Comparison of ENCODE assay signal across 11 cellular contexts in the genomic region with DNA sequence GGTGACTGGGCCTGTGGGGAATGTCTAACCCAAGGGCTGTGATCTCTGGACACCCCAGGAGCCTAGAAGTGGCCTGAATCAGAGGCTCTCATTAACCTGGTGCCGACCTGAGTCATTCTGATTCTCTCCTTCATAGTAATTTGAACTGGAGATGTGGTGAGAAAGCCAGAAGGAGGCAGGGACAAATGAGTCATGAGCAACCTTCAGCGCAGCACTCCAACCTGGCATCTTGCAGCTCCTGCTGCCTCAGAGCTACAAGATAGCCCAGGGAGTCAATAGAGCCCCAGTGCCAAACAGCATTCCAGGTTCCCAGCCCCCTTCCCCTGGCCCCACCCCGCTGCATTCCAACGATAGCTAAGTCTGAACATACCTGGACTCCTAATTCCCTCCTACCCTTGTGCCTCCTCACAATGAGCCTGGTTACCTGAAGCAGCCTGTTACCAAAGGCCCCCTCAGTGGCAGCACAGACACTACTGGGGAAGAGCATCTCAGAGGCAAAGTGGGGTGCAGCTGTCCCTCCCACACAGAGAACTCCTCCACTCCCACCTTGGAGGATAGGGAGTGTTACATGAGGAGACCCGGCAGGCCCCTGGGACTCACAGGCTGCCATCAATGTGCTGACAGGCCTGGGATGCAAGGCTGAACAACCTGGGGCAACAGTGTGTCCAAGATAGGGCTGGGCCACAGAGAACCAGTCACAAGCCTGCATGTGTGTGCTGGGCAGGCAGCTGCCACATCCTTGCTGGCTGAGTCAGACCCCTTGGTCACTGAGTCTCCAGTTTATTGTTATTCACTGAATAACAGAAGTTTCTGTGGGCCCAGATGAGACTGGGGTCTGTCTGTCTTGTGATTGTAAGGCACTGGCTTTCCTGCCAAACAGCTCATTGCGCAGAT.
DNase-seq lines count a peak whose midpoint lies in the region; ATAC-seq and TF ChIP-seq lines count a peak whose summit lies in the region.
"Had no signal": no experiment of that assay in that cellular context is flagged by ENCODE, and none has a peak within 500 bp of the region (broad histone marks: within the 10 kb centered on the region; RNA-seq: fewer than 3 reads in every experiment).

No MANE protein-coding gene starts in this region.

- H3F3A ChIP-seq in SK-N-SH (replicated peaks; ENCODE audit: insufficient read depth), result peaks cover 22% of the 10 kb centered on the region

- H3K9me2 ChIP-seq in SK-N-SH, result no peaks in the 10 kb centered on the region

- no peaks in the 10 kb centered on the region; the same call in 1 of the 2 replicates for H3K27me3 ChIP-seq in SK-N-SH (ENCODE audit: insufficient read depth)
- H3K27me3 ChIP-seq in foreskin keratinocyte, result peaks cover 40% of the 10 kb centered on the region
- H3K27me3 ChIP-seq in skeletal muscle satellite cell (ENCODE audit: control insufficient read depth, insufficient read depth, low read length), result peaks cover 74% of the 10 kb centered on the region
- H3K27me3 ChIP-seq in esophagus squamous epithelium, result peaks cover 20 to 100% (median 31%) of the 10 kb centered on the region in 4 donors

- H3K9me3 Mint-ChIP-seq in activated T-cell treated with anti-CD3 and anti-CD28 coated beads, Interleukin-2, amount 50 U/mL, for 72 hours, result no peaks in the 10 kb centered on the region
- H3K9me3 Mint-ChIP-seq in activated T-cell treated with anti-CD3 and anti-CD28 coated beads, Interleukin-2, amount 50 U/mL, for 24 hours, result no peaks in the 10 kb centered on the region
- H3K9me3 Mint-ChIP-seq: activated naive CD4-positive, alpha-beta T cell treated with anti-CD3 and anti-CD28 coated beads, Interleukin-2, amount 10 ng/mL, durations not matched to agents 7 days and 5 days had no signal

- peak overlapping the region in 1 of 2 experiments; percentile 86; a peak in 2 of 4 replicates for H3K27ac ChIP-seq in SK-N-SH (ENCODE audit: low read depth in 2 of 2, low read length in 1 of 2)
- H3K27ac ChIP-seq in foreskin keratinocyte, result peak overlapping the region; percentile 23
- no peak overlapping the region for H3K27ac ChIP-seq in esophagus squamous epithelium

- peaks cover 9% of the 10 kb centered on the region for H3K4me1 Mint-ChIP-seq in activated T-cell treated with anti-CD3 and anti-CD28 coated beads, Interleukin-2, amount 50 U/mL, for 72 hours (ENCODE audit: low read depth)
- peaks cover 16% of the 10 kb centered on the region for H3K4me1 Mint-ChIP-seq in activated T-cell treated with anti-CD3 and anti-CD28 coated beads, Interleukin-2, amount 50 U/mL, for 24 hours (ENCODE audit: low read depth)

- H3K9me3 ChIP-seq in SK-N-SH (no peaks in the 10 kb centered on the region), skeletal muscle satellite cell (replicated peaks; ENCODE audit: low read length) (no peaks in the 10 kb centered on the region), esophagus squamous epithelium (no peaks in the 10 kb centered on the region)

- H3K4me3 ChIP-seq in SK-N-SH (ENCODE audit: low read depth in 2 of 2, low read length in 1 of 2) (no peak overlapping the region), skeletal muscle satellite cell (ENCODE audit: low read length) (no peak overlapping the region), esophagus squamous epithelium (no peak overlapping the region)

- peak; percentile 49 to 55 for ATAC-seq in activated T-cell treated with anti-CD3 and anti-CD28 coated beads, Interleukin-2, amount 50 U/mL, for 72 hours (replicated peaks in 1 of 2)
- ATAC-seq in foreskin keratinocyte (peak; percentile 91), GM18868 (IDR thresholded peaks at IDR 0.05; ENCODE audit: unreplicated experiment) (no peak)
- ATAC-seq: T-helper 17 cell had no signal

- H3K4me1 ChIP-seq in SK-N-SH (ENCODE audit: control insufficient read depth in 1 of 2, insufficient read depth in 2 of 2, low read depth in 1 of 2, low read length in 1 of 2) (peaks cover 6 to 11% of the 10 kb centered on the region in 2 experiments; a peak in 2 of 4 replicates), foreskin keratinocyte (peaks cover 11% of the 10 kb centered on the region), skeletal muscle satellite cell (ENCODE audit: control insufficient read depth, insufficient read depth, low read length) (peaks cover 41% of the 10 kb centered on the region), esophagus squamous epithelium (peaks cover 19 to 28% (median 22%) of the 10 kb centered on the region in 3 donors)

- peak in 1 of 2 experiments; percentile 67; a peak in 1 of 4 replicates for TF ChIP-seq EP300 in SK-N-SH (IDR thresholded peaks at IDR 0.05; ENCODE audit: borderline replicate concordance in 1 of 2, low read depth in 1 of 2, low read length in 1 of 2)

- CTCF ChIA-PET in SK-N-SH (lab: Yijun Ruan, JAX), result interaction anchor here (1.2 to 22.8 kb wide), 5 partner anchors 10 to 536 kb away, joined by 3 to 175 read pairs (median 6); no protein-coding TSS in a partner anchor

- no peak for TF ChIP-seq RAD21 in SK-N-SH (IDR thresholded peaks at IDR 0.05; ENCODE audit: low read length)

- WGBS in SK-N-SH (ENCODE audit: low lambda C conversion rate), result 41% methylated on average over 6 of the region's 6 CpGs
- 53 to 61% methylated on average over 3 to 4 of the region's 6 CpGs for WGBS in esophagus squamous epithelium, 2 donors

- H3K36me3 ChIP-seq in SK-N-SH (replicated peaks in 1 of 2; ENCODE audit: control insufficient read depth in 1 of 2, insufficient read depth in 2 of 2, low read length in 1 of 2), result no peaks in the 10 kb centered on the region
- H3K36me3 ChIP-seq in skeletal muscle satellite cell (ENCODE audit: insufficient read depth, low read length), result no peaks in the 10 kb centered on the region
- H3K36me3 ChIP-seq in esophagus squamous epithelium, result no peaks in the 10 kb centered on the region

- no peaks in the 10 kb centered on the region for H4K20me1 ChIP-seq in SK-N-SH (ENCODE audit: insufficient read depth)

- POLR2A ChIA-PET in SK-N-SH (lab: Yijun Ruan, JAX), result no interaction called here

- H3K27me3 Mint-ChIP-seq in activated T-cell treated with anti-CD3 and anti-CD28 coated beads, Interleukin-2, amount 50 U/mL, for 72 hours (ENCODE audit: low read depth), result peaks cover 57% of the 10 kb centered on the region
- H3K27me3 Mint-ChIP-seq in activated T-cell treated with anti-CD3 and anti-CD28 coated beads, Interleukin-2, amount 50 U/mL, for 24 hours, result peaks cover 77% of the 10 kb centered on the region

- H3K4me2 ChIP-seq in SK-N-SH (peak overlapping the region; percentile 23), skeletal muscle satellite cell (ENCODE audit: low read length) (peak overlapping the region; percentile 41)

- no peak for TF ChIP-seq POLR2A in esophagus squamous epithelium (IDR thresholded peaks at IDR 0.05)

- no peaks in the 10 kb centered on the region for H3K79me2 ChIP-seq in SK-N-SH (ENCODE audit: insufficient read depth)

- H3K4me3 Mint-ChIP-seq in activated T-cell treated with anti-CD3 and anti-CD28 coated beads, Interleukin-2, amount 50 U/mL, for 72 hours, result no peak overlapping the region
- H3K4me3 Mint-ChIP-seq in activated T-cell treated with anti-CD3 and anti-CD28 coated beads, Interleukin-2, amount 50 U/mL, for 24 hours, result no peak overlapping the region
- H3K4me3 Mint-ChIP-seq: activated naive CD4-positive, alpha-beta T cell treated with anti-CD3 and anti-CD28 coated beads, Interleukin-2, amount 10 ng/mL, durations not matched to agents 7 days and 5 days had no signal

- intact Hi-C loops in esophagus squamous epithelium (cut with DNase I), result no loop called here

- H3K9ac ChIP-seq in SK-N-SH (peak overlapping the region; percentile 40; the same call in 1 of the 2 replicates), skeletal muscle satellite cell (ENCODE audit: low read depth, low read length) (no peak overlapping the region)

- no peak for DNase-seq in activated T-cell treated with anti-CD3 and anti-CD28 coated beads, Interleukin-2, amount 50 U/mL, for 72 hours
- no peak for DNase-seq in activated T-cell treated with anti-CD3 and anti-CD28 coated beads, Interleukin-2, amount 50 U/mL, for 24 hours
- DNase-seq in SK-N-SH (no peak), foreskin keratinocyte (peak; percentile 95 to 98), esophagus squamous epithelium (lab: John Stamatoyannopoulos, UW) (no peak)
- no peak for DNase-seq in activated CD4-positive, CD25-positive, alpha-beta regulatory T cell treated with anti-CD3 and anti-CD28 coated beads, Interleukin-2, amount 50 U/mL, for 72 hours
- DNase-seq: activated naive CD4-positive, alpha-beta T cell treated with anti-CD3 and anti-CD28 coated beads, Interleukin-2, amount 10 ng/mL, durations not matched to agents 7 days and 5 days; NCI-H2029; T-helper 17 cell had no signal

- H2AFZ ChIP-seq in SK-N-SH (ENCODE audit: low read depth), result peak overlapping the region; percentile 4; the same call in 1 of the 2 replicates

- H3K36me3 Mint-ChIP-seq in activated T-cell treated with anti-CD3 and anti-CD28 coated beads, Interleukin-2, amount 50 U/mL, for 72 hours (ENCODE audit: insufficient read depth in 2 of 2), result no peaks in the 10 kb centered on the region
- no peaks in the 10 kb centered on the region for H3K36me3 Mint-ChIP-seq in activated T-cell treated with anti-CD3 and anti-CD28 coated beads, Interleukin-2, amount 50 U/mL, for 24 hours (ENCODE audit: low read depth)
- H3K36me3 Mint-ChIP-seq: activated naive CD4-positive, alpha-beta T cell treated with anti-CD3 and anti-CD28 coated beads, Interleukin-2, amount 10 ng/mL, durations not matched to agents 7 days and 5 days had no signal

- H3K27ac Mint-ChIP-seq in activated T-cell treated with anti-CD3 and anti-CD28 coated beads, Interleukin-2, amount 50 U/mL, for 72 hours, result no peak overlapping the region
- no peak overlapping the region for H3K27ac Mint-ChIP-seq in activated T-cell treated with anti-CD3 and anti-CD28 coated beads, Interleukin-2, amount 50 U/mL, for 24 hours
- H3K27ac Mint-ChIP-seq: activated naive CD4-positive, alpha-beta T cell treated with anti-CD3 and anti-CD28 coated beads, Interleukin-2, amount 10 ng/mL, durations not matched to agents 7 days and 5 days; T-helper 17 cell had no signal

- no peak for TF ChIP-seq CTCF in SK-N-SH (IDR thresholded peaks at IDR 0.05)
- no peak for TF ChIP-seq CTCF in foreskin keratinocyte (conservative IDR thresholded peaks at IDR 0.05)
- TF ChIP-seq CTCF in esophagus squamous epithelium (IDR thresholded peaks at IDR 0.05), result no peak

TF ChIP-seq in SK-N-SH, 30 proteins besides CTCF, POLR2A, EP300 and RAD21 (continues in another document):
- TF ChIP-seq SIN3A (IDR thresholded peaks at IDR 0.05; ENCODE audit: borderline replicate concordance, low read depth, low read length) (no peak), FOXJ3 (CRISPR knock-in tag; IDR thresholded peaks at IDR 0.05) (no peak), ELF1 (IDR thresholded peaks at IDR 0.05) (no peak), TEAD4 (IDR thresholded peaks at IDR 0.05; ENCODE audit: borderline replicate concordance, insufficient read depth) (peak; percentile 36; the same call in 1 of the 2 replicates), NFIC (IDR thresholded peaks at IDR 0.05; ENCODE audit: borderline replicate concordance) (peak; percentile 64), CHD2 (IDR thresholded peaks at IDR 0.05; ENCODE audit: low read length, partially characterized antibody) (no peak), TAF1 (IDR thresholded peaks at IDR 0.05; ENCODE audit: borderline replicate concordance, low read depth, low read length) (peak; percentile 12; the same call in 1 of the 2 replicates), JUND (IDR thresholded peaks at IDR 0.05) (peak; percentile 86), RFX5 (IDR thresholded peaks at IDR 0.05; ENCODE audit: low read length) (no peak)

Comparison
In these comparisons a context has a peak if more than half of its experiments do, and no peak if none do; other contexts are left out.
1. DNase-seq: peak in foreskin keratinocyte (2 of 2); none in activated T-cell treated with anti-CD3 and anti-CD28 coated beads, Interleukin-2, amount 50 U/mL, for 72 hours (0 of 2), activated T-cell treated with anti-CD3 and anti-CD28 coated beads, Interleukin-2, amount 50 U/mL, for 24 hours (single experiment), SK-N-SH (single experiment), esophagus squamous epithelium (single experiment) and activated CD4-positive, CD25-positive, alpha-beta regulatory T cell treated with anti-CD3 and anti-CD28 coated beads, Interleukin-2, amount 50 U/mL, for 72 hours (single experiment).